1 cellular context compared by ENCODE assay signal in the genomic region with DNA sequence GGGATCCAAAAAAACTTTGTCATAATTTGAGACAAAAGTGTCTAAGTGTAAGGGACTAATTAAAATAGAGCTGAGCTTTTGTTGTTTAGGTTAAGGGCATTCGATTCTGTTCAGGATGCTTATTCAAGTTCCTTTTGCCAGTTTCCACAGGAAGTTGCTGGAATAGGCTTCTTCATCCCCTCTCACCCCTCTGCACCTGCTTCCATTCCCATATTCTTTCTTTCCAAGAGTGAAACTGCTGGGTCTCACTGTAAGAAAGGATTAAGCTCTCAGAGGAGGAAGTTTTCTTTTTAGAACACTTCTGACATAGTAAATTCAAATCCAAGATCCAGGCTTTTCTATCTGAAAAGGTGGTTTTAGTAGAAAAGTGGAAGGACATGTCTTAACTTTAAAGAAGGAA.
TF ChIP-seq lines count a peak whose summit lies in the region.

No MANE protein-coding gene starts in this region.

TF ChIP-seq in HepG2, 621 proteins besides CTCF, POLR2A, EP300 and RAD21 (continued from another document):
- TF ChIP-seq POLR2G (IDR thresholded peaks at IDR 0.05; ENCODE audit: low read depth, low read length) (no peak), ZNF224 (CRISPR knock-in tag; IDR thresholded peaks at IDR 0.05) (no peak), IKZF5 (CRISPR knock-in tag; IDR thresholded peaks at IDR 0.05) (no peak)
TF ChIP-seq in HepG2: peak in this region for 0.
